23 cellular contexts compared by ENCODE assay signal in the genomic region with DNA sequence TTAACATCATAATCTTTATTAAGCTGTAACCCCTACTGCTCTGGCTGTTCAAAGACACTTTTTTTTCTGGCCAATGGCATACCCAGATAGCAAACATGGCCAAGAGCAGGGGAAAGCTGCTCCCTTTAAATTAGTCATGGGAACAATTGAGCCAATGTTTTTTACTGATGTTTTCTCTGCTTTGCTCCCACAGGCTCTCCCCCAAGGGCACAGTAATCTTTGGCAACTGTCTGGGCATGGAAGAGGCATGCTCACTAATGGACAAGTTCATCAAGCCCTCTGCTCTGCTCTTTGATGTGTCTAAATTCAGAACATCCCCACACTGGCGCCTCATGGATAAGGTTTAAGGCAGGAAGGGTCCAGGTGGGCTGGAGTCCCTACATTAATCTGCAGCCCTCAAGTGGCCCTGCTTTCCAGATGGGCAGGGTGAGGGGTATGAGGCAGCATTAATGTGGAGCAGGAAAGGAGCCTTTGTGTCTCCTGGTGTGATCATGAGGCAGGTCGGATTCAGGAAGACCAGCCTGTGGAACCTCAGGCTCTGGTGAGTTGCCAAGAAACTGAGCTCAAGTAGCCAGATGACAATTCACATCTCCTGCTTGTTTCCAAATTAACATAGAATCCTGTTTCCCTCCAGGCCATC.
DNase-seq lines count a peak whose midpoint lies in the region; ATAC-seq and TF ChIP-seq lines count a peak whose summit lies in the region.
"Had no signal": no experiment of that assay in that cellular context is flagged by ENCODE, and none has a peak within 500 bp of the region (broad histone marks: within the 10 kb centered on the region; RNA-seq: fewer than 3 reads in every experiment).

No MANE protein-coding gene starts in this region.

- H3K27me3 ChIP-seq in mammary epithelial cell (ENCODE audit: insufficient read depth, low read length) (no peaks in the 10 kb centered on the region), gastrocnemius medialis (peaks cover 0 to 3% (median 0%) of the 10 kb centered on the region in 3 donors)

- TF ChIP-seq POLR2A in gastrocnemius medialis (IDR thresholded peaks at IDR 0.05), result no peak

- no peaks in the 10 kb centered on the region for H3K79me2 ChIP-seq in mammary epithelial cell (ENCODE audit: insufficient read depth, low read length)

- H3K36me3 ChIP-seq in mammary epithelial cell (ENCODE audit: insufficient read depth, low read length), result no peaks in the 10 kb centered on the region
- H3K36me3 ChIP-seq in gastrocnemius medialis, result no peaks in the 10 kb centered on the region
- H3K36me3 ChIP-seq: heart left ventricle, suprapubic skin had no signal

- no peaks in the 10 kb centered on the region for H3K4me1 ChIP-seq in mammary epithelial cell (ENCODE audit: insufficient read depth, low read length)
- H3K4me1 ChIP-seq in gastrocnemius medialis, result peaks cover 0 to 4% of the 10 kb centered on the region in 2 donors
- H3K4me1 ChIP-seq: heart left ventricle, suprapubic skin had no signal

- no peaks in the 10 kb centered on the region for H3K4me1 Mint-ChIP-seq in MCF 10A (ENCODE audit: insufficient read depth, unreplicated experiment)
- no peaks in the 10 kb centered on the region for H3K4me1 Mint-ChIP-seq in activated CD4-positive, alpha-beta T cell treated with anti-CD3 and anti-CD28 coated beads, Interleukin-2, amount 10 ng/mL, durations not matched to agents 7 days and 5 days
- H3K4me1 Mint-ChIP-seq: central memory CD8-positive, alpha-beta T cell; stimulated activated effector memory CD8-positive, alpha-beta T cell treated with anti-CD3 and anti-CD28 coated beads, Interleukin-12 subunit alpha, Interleukin-12 subunit beta, amount 100 ng/mL, for 72 hours had no signal

- DNase-seq in mammary epithelial cell (peak; percentile 20), MCF 10A (ENCODE audit: unreplicated experiment) (no peak), NCI-H524 treated with DMSO at 0.1 percent for 48 hours (lab: John Stamatoyannopoulos, UW) (peak; percentile 98), ecto neural progenitor cell (ENCODE audit: low spot score) (peak; percentile 33), gastrocnemius medialis (no peak)
- DNase-seq in stimulated activated CD4-positive, alpha-beta T cell treated with anti-CD3 and anti-CD28 coated beads, Interleukin-2, amount 100 ng/mL, for 24 hours, result no peak
- DNase-seq in activated CD4-positive, alpha-beta T cell treated with anti-CD3 and anti-CD28 coated beads, Interleukin-2, amount 10 ng/mL, durations not matched to agents 7 days and 5 days, result no peak
- DNase-seq: anterior cingulate cortex; heart left ventricle; KG1; naive B cell; NCI-H187 treated with DMSO at 0.1 percent for 48 hours; NCI-H510A; occipital lobe; stimulated activated CD4-positive, alpha-beta T cell treated with anti-CD3 and anti-CD28 coated beads, Interleukin-2, amount 100 ng/mL, for 48 hours had no signal

- no peak overlapping the region for H3K9ac ChIP-seq in mammary epithelial cell (ENCODE audit: insufficient read depth, low read length)

- H3K4me2 ChIP-seq in mammary epithelial cell (ENCODE audit: insufficient read depth, low read depth, low read length), result no peak overlapping the region

- H3K4me3 ChIP-seq in mammary epithelial cell (replicated peaks in 1 of 3; ENCODE audit: insufficient read depth in 1 of 3, low read depth in 2 of 3, low read length in 3 of 3), result no peak overlapping the region
- no peak overlapping the region for H3K4me3 ChIP-seq in gastrocnemius medialis
- H3K4me3 ChIP-seq: heart left ventricle, suprapubic skin had no signal

- H3K27ac ChIP-seq in mammary epithelial cell (ENCODE audit: insufficient read depth, low read depth, low read length) (no peak overlapping the region), gastrocnemius medialis (no peak overlapping the region)
- H3K27ac ChIP-seq: epithelial cell of prostate, heart left ventricle, suprapubic skin had no signal

- no TSS peak for BruUV-seq in mammary epithelial cell (replicated peaks; lab: Mats Ljungman, UMichigan)
- BruUV-seq in MCF 10A (replicated peaks; lab: Mats Ljungman, UMichigan), result no TSS peak

- in situ Hi-C loops in mammary epithelial cell (cut with MboI; ENCODE audit: low sequenced_read_pairs in 2 of 2), result no loop called here
- in situ Hi-C loops in gastrocnemius medialis (cut with MboI; ENCODE audit: low sequenced_read_pairs in 4 of 4), result no loop called here

- H3K9me3 Mint-ChIP-seq in MCF 10A (ENCODE audit: unreplicated experiment), result peaks cover 13% of the 10 kb centered on the region
- no peaks in the 10 kb centered on the region for H3K9me3 Mint-ChIP-seq in activated CD4-positive, alpha-beta T cell treated with anti-CD3 and anti-CD28 coated beads, Interleukin-2, amount 10 ng/mL, durations not matched to agents 7 days and 5 days
- H3K9me3 Mint-ChIP-seq: activated naive CD4-positive, alpha-beta T cell treated with anti-CD3 and anti-CD28 coated beads, Interleukin-2, amount 50 U/mL, for 72 hours; activated T-helper 2 cell treated with anti-CD3 and anti-CD28 coated beads, Interferon-gamma antibody, Interleukin-2, Interleukin-4, amounts not matched to agents 10 μg/mL and 5 μg/mL and 100 μg/mL, durations not matched to agents 14 hours and 24 hours and 36 hours; central memory CD8-positive, alpha-beta T cell; naive B cell; stimulated activated effector memory CD8-positive, alpha-beta T cell treated with anti-CD3 and anti-CD28 coated beads, Interleukin-12 subunit alpha, Interleukin-12 subunit beta, amount 100 ng/mL, for 72 hours had no signal

- no peak overlapping the region for H3K27ac Mint-ChIP-seq in MCF 10A (ENCODE audit: low read depth, unreplicated experiment)
- no peak overlapping the region for H3K27ac Mint-ChIP-seq in activated CD4-positive, alpha-beta T cell treated with anti-CD3 and anti-CD28 coated beads, Interleukin-2, amount 10 ng/mL, durations not matched to agents 7 days and 5 days
- H3K27ac Mint-ChIP-seq: activated naive CD4-positive, alpha-beta T cell treated with anti-CD3 and anti-CD28 coated beads, Interleukin-2, amount 50 U/mL, for 72 hours; activated T-helper 2 cell treated with anti-CD3 and anti-CD28 coated beads, Interferon-gamma antibody, Interleukin-2, Interleukin-4, amounts not matched to agents 10 μg/mL and 5 μg/mL and 100 μg/mL, durations not matched to agents 14 hours and 24 hours and 36 hours; B cell; naive B cell; stimulated activated effector memory CD8-positive, alpha-beta T cell treated with anti-CD3 and anti-CD28 coated beads, Interleukin-12 subunit alpha, Interleukin-12 subunit beta, amount 100 ng/mL, for 72 hours had no signal

- no peaks in the 10 kb centered on the region for H3K36me3 Mint-ChIP-seq in MCF 10A (ENCODE audit: insufficient read depth, unreplicated experiment)
- H3K36me3 Mint-ChIP-seq in activated CD4-positive, alpha-beta T cell treated with anti-CD3 and anti-CD28 coated beads, Interleukin-2, amount 10 ng/mL, durations not matched to agents 7 days and 5 days (ENCODE audit: low read depth), result no peaks in the 10 kb centered on the region
- H3K36me3 Mint-ChIP-seq: activated naive CD4-positive, alpha-beta T cell treated with anti-CD3 and anti-CD28 coated beads, Interleukin-2, amount 50 U/mL, for 72 hours; naive B cell; stimulated activated effector memory CD8-positive, alpha-beta T cell treated with anti-CD3 and anti-CD28 coated beads, Interleukin-12 subunit alpha, Interleukin-12 subunit beta, amount 100 ng/mL, for 72 hours had no signal

- CTCF ChIA-PET in mammary epithelial cell (lab: Charles Lee; ENCODE audit: low non-redundant PET), result no interaction called here
- CTCF ChIA-PET in MCF 10A (lab: Yijun Ruan, JAX), result interaction anchor here (0.7 kb wide), 1 partner anchor 14 kb away, joined by 3 read pairs; no protein-coding TSS in a partner anchor
- CTCF ChIA-PET in activated CD4-positive, alpha-beta T cell treated with anti-CD3 and anti-CD28 coated beads, Interleukin-2, amount 10 ng/mL, durations not matched to agents 7 days and 5 days (lab: Charles Lee), result interaction anchor here (1.2 kb wide), 1 partner anchor 13 kb away, joined by 3 read pairs; no protein-coding TSS in a partner anchor

- POLR2A ChIA-PET in MCF 10A (lab: Yijun Ruan, JAX), result no interaction called here
- POLR2A ChIA-PET in activated CD4-positive, alpha-beta T cell treated with anti-CD3 and anti-CD28 coated beads, Interleukin-2, amount 10 ng/mL, durations not matched to agents 7 days and 5 days (lab: Charles Lee), result no interaction called here

- intact Hi-C loops in mammary epithelial cell (cut with micrococcal nuclease) (no loop called here), MCF 10A (cut with micrococcal nuclease) (no loop called here), gastrocnemius medialis (cut with DNase I; ENCODE audit: low total_unique reads) (no loop called here)

- no peak overlapping the region for H3K4me3 Mint-ChIP-seq in MCF 10A (ENCODE audit: unreplicated experiment)
- H3K4me3 Mint-ChIP-seq in activated CD4-positive, alpha-beta T cell treated with anti-CD3 and anti-CD28 coated beads, Interleukin-2, amount 10 ng/mL, durations not matched to agents 7 days and 5 days, result no peak overlapping the region
- H3K4me3 Mint-ChIP-seq: B cell; central memory CD8-positive, alpha-beta T cell; naive B cell; stimulated activated effector memory CD8-positive, alpha-beta T cell treated with anti-CD3 and anti-CD28 coated beads, Interleukin-12 subunit alpha, Interleukin-12 subunit beta, amount 100 ng/mL, for 72 hours had no signal

- H3K9me3 ChIP-seq in mammary epithelial cell (replicated peaks; ENCODE audit: insufficient read depth, low read length), result no peaks in the 10 kb centered on the region
- no peaks in the 10 kb centered on the region for H3K9me3 ChIP-seq in gastrocnemius medialis
- H3K9me3 ChIP-seq: heart left ventricle, suprapubic skin had no signal

- no peaks in the 10 kb centered on the region for H4K20me1 ChIP-seq in mammary epithelial cell (ENCODE audit: insufficient read depth, low read length)

- WGBS in mammary epithelial cell (ENCODE audit: low coverage, missing lambda C conversion rate), result 86% methylated on average over 1 of the region's 2 CpGs

- no peak overlapping the region for H2AFZ ChIP-seq in mammary epithelial cell (ENCODE audit: low read depth, low read length)

- TF ChIP-seq CTCF in mammary epithelial cell (conservative IDR thresholded peaks at IDR 0.05 in 1 of 2, IDR thresholded peaks at IDR 0.05 in 1 of 2; ENCODE audit: extremely low read depth in 1 of 2, insufficient read depth in 1 of 2, low read depth in 1 of 2, low read length in 2 of 2), result no peak
- no peak for TF ChIP-seq CTCF in MCF 10A (IDR thresholded peaks at IDR 0.05; ENCODE audit: unreplicated experiment)
- TF ChIP-seq CTCF in gastrocnemius medialis (IDR thresholded peaks at IDR 0.05 in 4 of 5, conservative IDR thresholded peaks at IDR 0.05 in 1 of 5), result no peak

- dilution Hi-C loops in mammary epithelial cell (cut with HindIII; ENCODE audit: low sequenced_read_pairs), result no loop called here

- H3K27me3 Mint-ChIP-seq in MCF 10A (ENCODE audit: insufficient read depth, unreplicated experiment), result peaks cover 19% of the 10 kb centered on the region
- H3K27me3 Mint-ChIP-seq in activated CD4-positive, alpha-beta T cell treated with anti-CD3 and anti-CD28 coated beads, Interleukin-2, amount 10 ng/mL, durations not matched to agents 7 days and 5 days, result peaks cover 12% of the 10 kb centered on the region

- ATAC-seq in gastrocnemius medialis (no peak), HG02763 (IDR thresholded peaks at IDR 0.05; ENCODE audit: unreplicated experiment) (no peak)
- ATAC-seq: activated naive CD4-positive, alpha-beta T cell treated with anti-CD3 and anti-CD28 coated beads, Interleukin-2, amount 50 U/mL, for 72 hours; heart left ventricle; stimulated activated effector memory CD8-positive, alpha-beta T cell treated with anti-CD3 and anti-CD28 coated beads, Interleukin-12 subunit alpha, Interleukin-12 subunit beta, amount 100 ng/mL, for 72 hours had no signal

Comparison
In these comparisons a context has a peak if more than half of its experiments do, and no peak if none do; other contexts are left out.
1. DNase-seq: peak in mammary epithelial cell (single experiment), NCI-H524 treated with DMSO at 0.1 percent for 48 hours (single experiment) and ecto neural progenitor cell (single experiment); none in MCF 10A (single experiment), gastrocnemius medialis (0 of 2), stimulated activated CD4-positive, alpha-beta T cell treated with anti-CD3 and anti-CD28 coated beads, Interleukin-2, amount 100 ng/mL, for 24 hours (0 of 2) and activated CD4-positive, alpha-beta T cell treated with anti-CD3 and anti-CD28 coated beads, Interleukin-2, amount 10 ng/mL, durations not matched to agents 7 days and 5 days (single experiment).